ENCODE assay signal across 17 cellular contexts in genomic region chr18:58657494-58657893, GRCh38. TPM values are rescaled to one million over a fixed set of nuclear protein-coding genes. Genes with fewer than 3 reads are reported as not detected.
DNase-seq lines count a peak whose midpoint lies in the region; ATAC-seq and TF ChIP-seq lines count a peak whose summit lies in the region.
"Had no signal": no experiment of that assay in that cellular context is flagged by ENCODE, and none has a peak within 500 bp of the region (broad histone marks: within the 10 kb centered on the region; RNA-seq: fewer than 3 reads in every experiment).

No MANE protein-coding gene starts in this region.

- H3K4me1 ChIP-seq in naive thymus-derived CD4-positive, alpha-beta T cell (ENCODE audit: control insufficient read depth in 2 of 2, insufficient read depth in 2 of 2, low read length in 2 of 2), result peaks cover 33 to 43% of the 10 kb centered on the region in 2 donors
- H3K4me1 ChIP-seq: body of pancreas, parathyroid adenoma had no signal

- H3K27ac Mint-ChIP-seq in activated CD4-positive, alpha-beta T cell treated with anti-CD3 and anti-CD28 coated beads, Interleukin-2, amount 10 ng/mL, durations not matched to agents 24 days and 14 days, result peak overlapping the region; percentile 48
- H3K27ac Mint-ChIP-seq in activated CD8-positive, alpha-beta T cell treated with anti-CD3 and anti-CD28 coated beads for 36 hours, result peak overlapping the region; percentile 89
- peak overlapping the region; percentile 38 to 95 (median 75) for H3K27ac Mint-ChIP-seq in naive thymus-derived CD4-positive, alpha-beta T cell
- H3K27ac Mint-ChIP-seq: GM23338 had no signal

- DNase-seq in activated CD4-positive, alpha-beta T cell treated with anti-CD3 and anti-CD28 coated beads, Interleukin-2, amount 10 ng/mL, durations not matched to agents 24 days and 14 days, result no peak
- no peak for DNase-seq in activated CD4-positive, alpha-beta T cell treated with anti-CD3 and anti-CD28 coated beads for 1 hour
- no peak for DNase-seq in activated CD8-positive, alpha-beta T cell treated with anti-CD3 and anti-CD28 coated beads for 36 hours
- no peak for DNase-seq in naive thymus-derived CD4-positive, alpha-beta T cell
- no peak for DNase-seq in DMS53 (lab: John Stamatoyannopoulos, UW)
- DNase-seq in GM10266 (ENCODE audit: extremely low spot score), result no peak
- DNase-seq: activated CD4-positive, alpha-beta T cell treated with anti-CD3 and anti-CD28 coated beads for 36 hours; body of pancreas; COR-L47; dorsolateral prefrontal cortex; kidney glomerular epithelial cell; NCI-H2029 treated with DMSO at 0.1 percent for 48 hours; NCI-H748 treated with DMSO at 0.1 percent for 48 hours had no signal

- TF ChIP-seq CTCF in activated CD8-positive, alpha-beta T cell treated with anti-CD3 and anti-CD28 coated beads for 36 hours (IDR thresholded peaks at IDR 0.05), result no peak
- no peak for TF ChIP-seq CTCF in GM10266 (IDR thresholded peaks at IDR 0.05; ENCODE audit: control insufficient read depth, insufficient read depth, low read depth, missing control alignments)

- H3K4me3 Mint-ChIP-seq in activated CD4-positive, alpha-beta T cell treated with anti-CD3 and anti-CD28 coated beads, Interleukin-2, amount 10 ng/mL, durations not matched to agents 24 days and 14 days, result peak overlapping the region; percentile 41
- no peak overlapping the region for H3K4me3 Mint-ChIP-seq in activated CD8-positive, alpha-beta T cell treated with anti-CD3 and anti-CD28 coated beads for 36 hours
- H3K4me3 Mint-ChIP-seq in naive thymus-derived CD4-positive, alpha-beta T cell, result peak overlapping the region; percentile 71 to 87 (median 78)
- H3K4me3 Mint-ChIP-seq: activated CD4-positive, alpha-beta T cell treated with anti-CD3 and anti-CD28 coated beads for 36 hours; GM23338 had no signal

- no peaks in the 10 kb centered on the region for H3K36me3 ChIP-seq in naive thymus-derived CD4-positive, alpha-beta T cell (ENCODE audit: control insufficient read depth in 2 of 3, insufficient read depth in 3 of 3, low read length in 3 of 3)

- H3K9me3 Mint-ChIP-seq in activated CD4-positive, alpha-beta T cell treated with anti-CD3 and anti-CD28 coated beads, Interleukin-2, amount 10 ng/mL, durations not matched to agents 24 days and 14 days, result peaks cover 16% of the 10 kb centered on the region
- H3K9me3 Mint-ChIP-seq in activated CD8-positive, alpha-beta T cell treated with anti-CD3 and anti-CD28 coated beads for 36 hours, result peaks cover 10% of the 10 kb centered on the region
- peaks cover 0 to 35% (median 12%) of the 10 kb centered on the region in 11 donors for H3K9me3 Mint-ChIP-seq in naive thymus-derived CD4-positive, alpha-beta T cell
- H3K9me3 Mint-ChIP-seq: GM23338 had no signal

- H3K27me3 Mint-ChIP-seq in activated CD4-positive, alpha-beta T cell treated with anti-CD3 and anti-CD28 coated beads, Interleukin-2, amount 10 ng/mL, durations not matched to agents 24 days and 14 days, result peaks cover 1% of the 10 kb centered on the region
- no peaks in the 10 kb centered on the region for H3K27me3 Mint-ChIP-seq in activated CD8-positive, alpha-beta T cell treated with anti-CD3 and anti-CD28 coated beads for 36 hours
- peaks cover 0 to 3% (median 0%) of the 10 kb centered on the region in 5 donors for H3K27me3 Mint-ChIP-seq in naive thymus-derived CD4-positive, alpha-beta T cell
- H3K27me3 Mint-ChIP-seq: activated CD4-positive, alpha-beta T cell treated with anti-CD3 and anti-CD28 coated beads for 36 hours had no signal

- CTCF ChIA-PET in activated CD8-positive, alpha-beta T cell treated with anti-CD3 and anti-CD28 coated beads for 36 hours (lab: Charles Lee), result interaction anchor here (1.2 to 1.4 kb wide), 3 partner anchors 10 to 127 kb away, joined by 3 to 7 read pairs (median 7); no protein-coding TSS in a partner anchor
- CTCF ChIA-PET in naive thymus-derived CD4-positive, alpha-beta T cell (lab: Charles Lee), result interaction anchor here (0.5 to 3.2 kb wide), 5 partner anchors 13 to 128 kb away, joined by 3 to 13 read pairs (median 6); partner anchors contain the start of gene MALT1

- peak overlapping the region; percentile 67 for H3K27ac ChIP-seq in naive thymus-derived CD4-positive, alpha-beta T cell (ENCODE audit: low read depth, low read length)
- H3K27ac ChIP-seq: body of pancreas, dorsolateral prefrontal cortex, parathyroid adenoma had no signal

- H3K27me3 ChIP-seq in naive thymus-derived CD4-positive, alpha-beta T cell (ENCODE audit: control insufficient read depth in 2 of 2, insufficient read depth in 2 of 2, low read length in 2 of 2), result no peaks in the 10 kb centered on the region
- H3K27me3 ChIP-seq: body of pancreas, dorsolateral prefrontal cortex had no signal

- intact Hi-C loops in activated CD4-positive, alpha-beta T cell treated with anti-CD3 and anti-CD28 coated beads, Interleukin-2, amount 10 ng/mL, durations not matched to agents 24 days and 14 days (cut with micrococcal nuclease), result no loop called here
- intact Hi-C loops in activated CD8-positive, alpha-beta T cell treated with anti-CD3 and anti-CD28 coated beads for 36 hours (cut with micrococcal nuclease), result no loop called here
- intact Hi-C loops in naive thymus-derived CD4-positive, alpha-beta T cell (cut with micrococcal nuclease), result no loop called here

- peak overlapping the region; percentile 51 for H3K4me3 ChIP-seq in naive thymus-derived CD4-positive, alpha-beta T cell (ENCODE audit: low read length)
- H3K4me3 ChIP-seq: body of pancreas, dorsolateral prefrontal cortex, GM23338 had no signal

- H3K9me3 ChIP-seq in naive thymus-derived CD4-positive, alpha-beta T cell (ENCODE audit: control insufficient read depth in 2 of 3, low read length in 3 of 3), result peaks cover 0 to 12% (median 3%) of the 10 kb centered on the region in 3 experiments
- H3K9me3 ChIP-seq: body of pancreas had no signal

- ATAC-seq in GM18498 (IDR thresholded peaks at IDR 0.05; ENCODE audit: unreplicated experiment) (peak; percentile 0), GM21360 (IDR thresholded peaks at IDR 0.05; ENCODE audit: unreplicated experiment) (no peak)
- no peak for ATAC-seq in activated CD8-positive, alpha-beta T cell treated with anti-CD3 and anti-CD28 coated beads for 36 hours
- ATAC-seq in naive thymus-derived CD4-positive, alpha-beta T cell, result no peak
- ATAC-seq: body of pancreas, GM23338 had no signal

- peaks cover 17% of the 10 kb centered on the region for H3K36me3 Mint-ChIP-seq in activated CD4-positive, alpha-beta T cell treated with anti-CD3 and anti-CD28 coated beads, Interleukin-2, amount 10 ng/mL, durations not matched to agents 24 days and 14 days (ENCODE audit: low read depth)
- peaks cover 7% of the 10 kb centered on the region for H3K36me3 Mint-ChIP-seq in activated CD8-positive, alpha-beta T cell treated with anti-CD3 and anti-CD28 coated beads for 36 hours (ENCODE audit: low read depth)
- peaks cover 0 to 47% (median 20%) of the 10 kb centered on the region in 5 donors for H3K36me3 Mint-ChIP-seq in naive thymus-derived CD4-positive, alpha-beta T cell

- POLR2A ChIA-PET in activated CD8-positive, alpha-beta T cell treated with anti-CD3 and anti-CD28 coated beads for 36 hours (lab: Charles Lee), result interaction anchor here (0.8 to 4.6 kb wide), 2 partner anchors 13 to 128 kb away, joined by 3 to 37 read pairs; partner anchors contain the start of gene MALT1
- POLR2A ChIA-PET in naive thymus-derived CD4-positive, alpha-beta T cell (lab: Charles Lee), result interaction anchor here (1.1 to 5.8 kb wide), 10 partner anchors 13 to 107 kb away, joined by 3 to 101 read pairs (median 6); partner anchors contain the start of genes ALPK2 and MALT1

- peaks cover 53% of the 10 kb centered on the region for H3K4me1 Mint-ChIP-seq in activated CD4-positive, alpha-beta T cell treated with anti-CD3 and anti-CD28 coated beads, Interleukin-2, amount 10 ng/mL, durations not matched to agents 24 days and 14 days
- H3K4me1 Mint-ChIP-seq in activated CD8-positive, alpha-beta T cell treated with anti-CD3 and anti-CD28 coated beads for 36 hours (ENCODE audit: low read depth), result peaks cover 48% of the 10 kb centered on the region
- H3K4me1 Mint-ChIP-seq in naive thymus-derived CD4-positive, alpha-beta T cell, result peaks cover 48 to 90% (median 79%) of the 10 kb centered on the region in 7 donors

RNA-seq across cellular contexts. Expression of gene MALT1, which starts 13.8 kb away (rescaled TPM):
- 22.7 and 24.9 TPM in 2 replicates for total RNA-seq in activated CD4-positive, alpha-beta T cell treated with anti-CD3 and anti-CD28 coated beads, Interleukin-2, amount 10 ng/mL, durations not matched to agents 24 days and 14 days
- total RNA-seq in activated CD8-positive, alpha-beta T cell treated with anti-CD3 and anti-CD28 coated beads for 36 hours, result 10 to 100 TPM; 57.8 to 67.5 TPM
- total RNA-seq in naive thymus-derived CD4-positive, alpha-beta T cell, result 100 to 1,000 TPM in 1 of 5 experiments, 10 to 100 TPM in 4; 50.0 to 101 (median 80.0) TPM
- polyA plus RNA-seq in naive thymus-derived CD4-positive, alpha-beta T cell, result 10 to 100 TPM; 43.8 to 52.1 TPM

RNA-seq across cellular contexts. Expression of gene ALPK2, which starts 28.6 kb away (rescaled TPM):
- 0.07 and 0.23 TPM in 2 replicates for total RNA-seq in activated CD4-positive, alpha-beta T cell treated with anti-CD3 and anti-CD28 coated beads, Interleukin-2, amount 10 ng/mL, durations not matched to agents 24 days and 14 days
- under 1 TPM; 0.34 to 0.59 TPM for total RNA-seq in activated CD8-positive, alpha-beta T cell treated with anti-CD3 and anti-CD28 coated beads for 36 hours
- total RNA-seq in naive thymus-derived CD4-positive, alpha-beta T cell, result 1 to 10 TPM in 1 of 5 experiments, under 1 TPM in 3, not detected in 1; 0.19 to 1.6 (median 0.28) TPM
- not detected for polyA plus RNA-seq in naive thymus-derived CD4-positive, alpha-beta T cell
